8 cellular contexts compared by ENCODE assay signal in the genomic region with DNA sequence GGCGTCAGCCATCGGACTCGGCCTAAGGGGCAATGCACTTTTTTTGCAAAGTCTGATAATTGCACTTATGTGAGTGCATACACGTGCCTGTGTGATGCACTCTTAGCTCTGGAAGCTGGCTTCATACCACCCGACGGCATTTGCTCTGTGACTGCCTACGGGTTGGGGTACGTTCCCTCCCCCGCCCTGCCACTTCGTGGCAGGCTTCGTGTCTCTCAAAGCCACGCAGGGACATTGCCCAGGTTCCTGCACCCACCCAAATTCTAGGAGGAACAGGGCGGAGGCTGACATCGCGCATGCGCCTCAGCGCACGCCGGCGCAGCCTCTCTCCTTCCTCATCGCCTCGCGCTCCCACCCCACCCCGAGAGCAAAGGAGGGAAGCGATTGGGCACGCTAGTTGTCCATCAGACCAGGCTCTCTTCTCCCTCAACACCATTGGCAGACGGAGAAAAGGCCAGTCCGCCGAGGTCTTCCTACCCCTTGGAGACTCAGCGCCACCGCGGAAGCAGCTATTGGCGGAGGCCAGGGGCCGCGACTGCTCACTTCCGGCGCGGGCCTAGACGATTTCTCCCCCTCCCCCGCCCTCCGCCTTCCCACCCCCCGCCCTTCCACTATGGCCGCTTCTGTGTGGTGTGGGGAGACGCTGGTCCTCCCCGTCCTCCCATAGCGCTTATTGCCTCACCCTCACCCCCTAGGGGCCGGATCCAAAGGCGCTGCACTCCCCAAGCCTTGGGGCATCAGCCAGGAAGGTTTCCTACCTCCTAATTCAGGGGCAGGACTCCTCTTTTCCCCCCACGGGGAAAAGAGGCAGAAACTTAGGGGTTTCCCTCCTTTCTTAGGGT. TPM values are rescaled to one million over a fixed set of nuclear protein-coding genes. Genes with fewer than 3 reads are reported as not detected.
DNase-seq lines count a peak whose midpoint lies in the region; ATAC-seq and TF ChIP-seq lines count a peak whose summit lies in the region.

INTS3 (plus strand) TSS at position 588 of the 842 bp plus-strand sequence. CDS start 585 bp downstream, outside the sequence.

- ATAC-seq in GM19467 (IDR thresholded peaks at IDR 0.05; ENCODE audit: unreplicated experiment) = peak; percentile 95
- peak; percentile 99 to 100 for ATAC-seq in lower lobe of right lung

- CTCF ChIA-PET in CD8-positive, alpha-beta memory T cell (lab: Charles Lee) = interaction anchor here (1.0 to 1.4 kb wide), 3 partner anchors 8 to 50 kb away, joined by 3 read pairs; no protein-coding TSS in a partner anchor

- DNase-seq in CD8-positive, alpha-beta memory T cell = peak; percentile 98 to 100 (median 99)
- peak; percentile 98 for DNase-seq in HS-27A (ENCODE audit: low read depth)
- DNase-seq in NK-92 (lab: John Stamatoyannopoulos, UW; ENCODE audit: unreplicated experiment) = peak; percentile 97
- DNase-seq in activated CD8-positive, alpha-beta memory T cell treated with anti-CD3 and anti-CD28 coated beads for 1 hour (ENCODE audit: extremely low read depth in 1 of 2, low read depth in 1 of 2) = peak; percentile 96 to 100
- peak; percentile 99 for DNase-seq in effector CD4-positive, alpha-beta T cell
- peak; percentile 100 for DNase-seq in lower lobe of right lung
- DNase-seq in stimulated activated CD4-positive, alpha-beta T cell treated with anti-CD3 and anti-CD28 coated beads, TNF-alpha, amount 100 ng/mL, for 24 hours (ENCODE audit: low read depth in 3 of 3) = peak; percentile 95 to 99 (median 99)

- peaks cover 0 to 4% of the 10 kb centered on the region in 2 donors for H3K27me3 Mint-ChIP-seq in CD8-positive, alpha-beta memory T cell

- no peaks in the 10 kb centered on the region for H3K36me3 ChIP-seq in CD8-positive, alpha-beta memory T cell (ENCODE audit: insufficient read depth, low read length)
- H3K36me3 ChIP-seq in lower lobe of right lung = no peaks in the 10 kb centered on the region

- intact Hi-C loops in lower lobe of right lung (cut with DNase I) = no loop called here

- H3K9me3 Mint-ChIP-seq in CD8-positive, alpha-beta memory T cell = no peaks in the 10 kb centered on the region

- POLR2A ChIA-PET in CD8-positive, alpha-beta memory T cell (lab: Charles Lee) = interaction anchor here (0.5 to 1.0 kb wide), 4 partner anchors 48 to 1275 kb away, joined by 3 to 9 read pairs (median 3); partner anchors contain the start of gene CHTOP

- no peaks in the 10 kb centered on the region for H3K9me3 ChIP-seq in CD8-positive, alpha-beta memory T cell (ENCODE audit: low read length)
- no peaks in the 10 kb centered on the region for H3K9me3 ChIP-seq in lower lobe of right lung

- peaks cover 28 to 35% (median 31%) of the 10 kb centered on the region in 3 donors for H3K4me1 Mint-ChIP-seq in CD8-positive, alpha-beta memory T cell

- H3K27ac ChIP-seq in CD8-positive, alpha-beta memory T cell (ENCODE audit: low read depth, low read length) = peak within 1 kb of the TSS; percentile 93
- H3K27ac ChIP-seq in lower lobe of right lung = peak within 1 kb of the TSS; percentile 97

- H3K4me3 Mint-ChIP-seq in CD8-positive, alpha-beta memory T cell = peak within 1 kb of the TSS; percentile 83 to 95 (median 91)

- no peaks in the 10 kb centered on the region for H3K27me3 ChIP-seq in CD8-positive, alpha-beta memory T cell (ENCODE audit: insufficient read depth, low read length, poor library complexity, severe bottlenecking)
- H3K27me3 ChIP-seq in lower lobe of right lung (ENCODE audit: low read depth) = no peaks in the 10 kb centered on the region

- peak within 1 kb of the TSS; percentile 92 to 100 (median 97) for H3K27ac Mint-ChIP-seq in CD8-positive, alpha-beta memory T cell

- TF ChIP-seq CTCF in lower lobe of right lung (IDR thresholded peaks at IDR 0.05) = peak; percentile 20

- H3K36me3 Mint-ChIP-seq in CD8-positive, alpha-beta memory T cell = peaks cover 0 to 7% (median 5%) of the 10 kb centered on the region in 3 donors

- H3K4me3 ChIP-seq in CD8-positive, alpha-beta memory T cell (ENCODE audit: low read length) = peak within 1 kb of the TSS; percentile 93
- peak within 1 kb of the TSS; percentile 82 for H3K4me3 ChIP-seq in lower lobe of right lung

- peaks cover 22% of the 10 kb centered on the region for H3K4me1 ChIP-seq in CD8-positive, alpha-beta memory T cell (ENCODE audit: insufficient read depth, low read length)
- peaks cover 24% of the 10 kb centered on the region for H3K4me1 ChIP-seq in lower lobe of right lung

RNA-seq across cellular contexts. Expression of gene INTS3, which starts in this region (rescaled TPM):
- 10 to 100 TPM; 58.2 to 61.1 TPM for total RNA-seq in CD8-positive, alpha-beta memory T cell
- 11.9 TPM for polyA plus RNA-seq in CD8-positive, alpha-beta memory T cell
- 77.3 TPM for total RNA-seq in lower lobe of right lung

Comparison
In these comparisons a context has a peak if more than half of its experiments do, and no peak if none do; other contexts are left out.
1. Peak in every context shown above with its lines: DNase-seq, ATAC-seq, H3K4me3 ChIP-seq and H3K27ac ChIP-seq.